Comparison of ENCODE assay signal across 10 cellular contexts in the genomic region with DNA sequence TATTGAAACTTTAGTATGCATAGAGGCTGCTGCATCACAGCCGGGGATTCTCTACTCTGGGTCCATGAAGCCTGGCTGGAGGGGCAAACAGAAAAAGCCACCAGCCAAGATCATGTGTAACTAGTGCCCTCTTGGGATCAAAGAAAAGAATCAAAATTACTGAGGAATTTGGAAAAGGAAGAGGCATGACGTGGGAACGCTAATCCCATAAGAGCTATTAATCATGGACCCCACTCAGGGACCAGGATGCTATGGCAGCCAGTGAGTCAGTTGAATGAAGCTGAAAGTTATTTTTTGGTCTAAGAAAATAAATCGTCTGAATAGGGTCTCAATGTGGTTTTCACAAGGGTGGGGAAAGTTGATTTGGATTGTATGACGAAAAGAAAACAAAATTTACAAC.
A peak's percentile ranks its signal among the peaks of the same experiment; 100 is the strongest.
DNase-seq lines count a peak whose midpoint lies in the region; ATAC-seq and TF ChIP-seq lines count a peak whose summit lies in the region.
"Had no signal": no experiment of that assay in that cellular context is flagged by ENCODE, and none has a peak within 500 bp of the region (broad histone marks: within the 10 kb centered on the region; RNA-seq: fewer than 3 reads in every experiment).

No MANE protein-coding gene starts in this region.

- in situ Hi-C loops in brain microvascular endothelial cell (cut with HindIII; ENCODE audit: low pct_ligation_motif_present, low sequenced_read_pairs) = no loop called here

- H3K27ac ChIP-seq in brain microvascular endothelial cell = peak overlapping the region; percentile 13

- no peak overlapping the region for H3K4me3 Mint-ChIP-seq in natural killer cell treated with Interleukin-12 subunit alpha and Interleukin-12 subunit beta and Interleukin-15 and Interleukin-18, amount 100 ng/mL, for 72 hours
- no peak overlapping the region for H3K4me3 Mint-ChIP-seq in activated T-helper 2 cell treated with anti-CD3 and anti-CD28 coated beads, Interferon-gamma antibody, Interleukin-2, Interleukin-4, amounts not matched to agents 10 μg/mL and 5 μg/mL and 100 μg/mL, durations not matched to agents 14 hours and 24 hours and 36 hours (ENCODE audit: low read depth)

- DNase-seq in D341Med (ENCODE audit: low spot score) (peak; percentile 26), LNCaP clone FGC (ENCODE audit: low read depth) (no peak), brain microvascular endothelial cell (peak; percentile 82), midbrain (lab: John Stamatoyannopoulos, UW) (peak; percentile 1), ecto neural progenitor cell (ENCODE audit: low spot score) (no peak)
- no peak for DNase-seq in natural killer cell treated with Interleukin-12 subunit alpha and Interleukin-12 subunit beta and Interleukin-15 and Interleukin-18, amount 100 ng/mL, for 72 hours (ENCODE audit: low spot score)
- DNase-seq in activated T-helper 2 cell treated with anti-CD3 and anti-CD28 coated beads, Interferon-gamma antibody, Interleukin-2, Interleukin-4, amounts not matched to agents 10 μg/mL and 5 μg/mL and 100 μg/mL, durations not matched to agents 14 hours and 24 hours and 36 hours (ENCODE audit: low spot score) = no peak
- DNase-seq: NCI-H187 had no signal

- no peaks in the 10 kb centered on the region for H3K27me3 ChIP-seq in brain microvascular endothelial cell (replicated peaks)

- no peak overlapping the region for H3K4me3 ChIP-seq in LNCaP clone FGC (ENCODE audit: low read depth, low read length)
- H3K4me3 ChIP-seq in brain microvascular endothelial cell (ENCODE audit: low read depth, low read length) = no peak overlapping the region
- H3K4me3 ChIP-seq: GM12878 had no signal

- no peak for ATAC-seq in GM19035 (IDR thresholded peaks at IDR 0.05; ENCODE audit: unreplicated experiment)
- ATAC-seq in natural killer cell treated with Interleukin-12 subunit alpha and Interleukin-12 subunit beta and Interleukin-15 and Interleukin-18, amount 100 ng/mL, for 72 hours = no peak
- ATAC-seq: GM12878 had no signal

- no peaks in the 10 kb centered on the region for H3K36me3 Mint-ChIP-seq in natural killer cell treated with Interleukin-12 subunit alpha and Interleukin-12 subunit beta and Interleukin-15 and Interleukin-18, amount 100 ng/mL, for 72 hours
- no peaks in the 10 kb centered on the region for H3K36me3 Mint-ChIP-seq in activated T-helper 2 cell treated with anti-CD3 and anti-CD28 coated beads, Interferon-gamma antibody, Interleukin-2, Interleukin-4, amounts not matched to agents 10 μg/mL and 5 μg/mL and 100 μg/mL, durations not matched to agents 14 hours and 24 hours and 36 hours (ENCODE audit: low read depth)

- TF ChIP-seq CTCF in LNCaP clone FGC (IDR thresholded peaks at IDR 0.05; ENCODE audit: control insufficient read depth, extremely low read depth, insufficient read depth) = peak; percentile 34
- TF ChIP-seq CTCF in brain microvascular endothelial cell (IDR thresholded peaks at IDR 0.05; ENCODE audit: low read depth, low read length, missing control alignments) = peak; percentile 48

- no peaks in the 10 kb centered on the region for H3K27me3 Mint-ChIP-seq in natural killer cell treated with Interleukin-12 subunit alpha and Interleukin-12 subunit beta and Interleukin-15 and Interleukin-18, amount 100 ng/mL, for 72 hours
- no peaks in the 10 kb centered on the region for H3K27me3 Mint-ChIP-seq in activated T-helper 2 cell treated with anti-CD3 and anti-CD28 coated beads, Interferon-gamma antibody, Interleukin-2, Interleukin-4, amounts not matched to agents 10 μg/mL and 5 μg/mL and 100 μg/mL, durations not matched to agents 14 hours and 24 hours and 36 hours (ENCODE audit: low read depth)

- H3K4me1 Mint-ChIP-seq in natural killer cell treated with Interleukin-12 subunit alpha and Interleukin-12 subunit beta and Interleukin-15 and Interleukin-18, amount 100 ng/mL, for 72 hours (ENCODE audit: low read depth in 2 of 2) = no peaks in the 10 kb centered on the region
- H3K4me1 Mint-ChIP-seq in activated T-helper 2 cell treated with anti-CD3 and anti-CD28 coated beads, Interferon-gamma antibody, Interleukin-2, Interleukin-4, amounts not matched to agents 10 μg/mL and 5 μg/mL and 100 μg/mL, durations not matched to agents 14 hours and 24 hours and 36 hours (ENCODE audit: low read depth) = no peaks in the 10 kb centered on the region

- peaks cover 4% of the 10 kb centered on the region for H3K9me3 Mint-ChIP-seq in natural killer cell treated with Interleukin-12 subunit alpha and Interleukin-12 subunit beta and Interleukin-15 and Interleukin-18, amount 100 ng/mL, for 72 hours
- peaks cover 27% of the 10 kb centered on the region for H3K9me3 Mint-ChIP-seq in activated T-helper 2 cell treated with anti-CD3 and anti-CD28 coated beads, Interferon-gamma antibody, Interleukin-2, Interleukin-4, amounts not matched to agents 10 μg/mL and 5 μg/mL and 100 μg/mL, durations not matched to agents 14 hours and 24 hours and 36 hours

- intact Hi-C loops in activated T-helper 2 cell treated with anti-CD3 and anti-CD28 coated beads, Interferon-gamma antibody, Interleukin-2, Interleukin-4, amounts not matched to agents 10 μg/mL and 5 μg/mL and 100 μg/mL, durations not matched to agents 14 hours and 24 hours and 36 hours (cut with micrococcal nuclease) = no loop called here

- no peaks in the 10 kb centered on the region for H3K36me3 ChIP-seq in brain microvascular endothelial cell (replicated peaks)

- H3K27ac Mint-ChIP-seq in natural killer cell treated with Interleukin-12 subunit alpha and Interleukin-12 subunit beta and Interleukin-15 and Interleukin-18, amount 100 ng/mL, for 72 hours = no peak overlapping the region
- H3K27ac Mint-ChIP-seq in activated T-helper 2 cell treated with anti-CD3 and anti-CD28 coated beads, Interferon-gamma antibody, Interleukin-2, Interleukin-4, amounts not matched to agents 10 μg/mL and 5 μg/mL and 100 μg/mL, durations not matched to agents 14 hours and 24 hours and 36 hours = no peak overlapping the region

Comparison
In these comparisons a context has a peak if more than half of its experiments do, and no peak if none do; other contexts are left out.
1. DNase-seq: peak in D341Med (single experiment), brain microvascular endothelial cell (single experiment) and midbrain (single experiment); none in LNCaP clone FGC (single experiment), natural killer cell treated with Interleukin-12 subunit alpha and Interleukin-12 subunit beta and Interleukin-15 and Interleukin-18, amount 100 ng/mL, for 72 hours (single experiment), activated T-helper 2 cell treated with anti-CD3 and anti-CD28 coated beads, Interferon-gamma antibody, Interleukin-2, Interleukin-4, amounts not matched to agents 10 μg/mL and 5 μg/mL and 100 μg/mL, durations not matched to agents 14 hours and 24 hours and 36 hours (single experiment) and ecto neural progenitor cell (single experiment).